Comparison of ENCODE assay signal across 8 cellular contexts in the genomic region with DNA sequence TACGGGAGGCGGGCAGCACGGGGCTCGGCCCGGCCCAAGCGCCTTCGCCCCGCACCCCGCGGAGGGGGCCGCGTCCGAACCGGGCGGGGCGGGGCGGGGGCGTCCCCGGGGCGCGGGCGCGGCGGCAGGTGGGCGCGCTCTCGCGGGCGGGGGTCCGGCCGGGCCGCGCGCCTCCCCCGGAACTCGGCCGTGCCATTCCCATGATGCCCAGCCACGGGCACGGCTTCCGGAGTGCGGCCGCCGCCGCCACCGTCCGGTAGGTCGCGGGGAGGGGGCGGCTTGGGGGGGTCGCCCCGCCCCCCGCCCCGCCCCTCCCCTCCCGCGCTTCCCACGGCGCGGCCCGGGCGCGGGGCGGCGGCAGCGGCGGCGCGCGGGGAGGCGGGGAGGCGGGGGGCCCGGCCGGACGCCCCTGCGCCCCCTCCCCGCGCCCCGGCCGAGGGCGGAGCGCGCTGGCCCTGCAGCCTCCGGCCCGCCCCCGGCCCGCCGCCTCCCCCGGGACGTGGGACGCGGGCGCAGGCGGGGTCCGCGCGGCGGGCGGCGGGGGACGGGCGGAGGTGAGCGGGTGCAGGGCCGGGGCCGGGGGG. TPM values are rescaled to one million over a fixed set of nuclear protein-coding genes. Genes with fewer than 3 reads are reported as not detected.
DNase-seq lines count a peak whose midpoint lies in the region.

A gene with protein sequence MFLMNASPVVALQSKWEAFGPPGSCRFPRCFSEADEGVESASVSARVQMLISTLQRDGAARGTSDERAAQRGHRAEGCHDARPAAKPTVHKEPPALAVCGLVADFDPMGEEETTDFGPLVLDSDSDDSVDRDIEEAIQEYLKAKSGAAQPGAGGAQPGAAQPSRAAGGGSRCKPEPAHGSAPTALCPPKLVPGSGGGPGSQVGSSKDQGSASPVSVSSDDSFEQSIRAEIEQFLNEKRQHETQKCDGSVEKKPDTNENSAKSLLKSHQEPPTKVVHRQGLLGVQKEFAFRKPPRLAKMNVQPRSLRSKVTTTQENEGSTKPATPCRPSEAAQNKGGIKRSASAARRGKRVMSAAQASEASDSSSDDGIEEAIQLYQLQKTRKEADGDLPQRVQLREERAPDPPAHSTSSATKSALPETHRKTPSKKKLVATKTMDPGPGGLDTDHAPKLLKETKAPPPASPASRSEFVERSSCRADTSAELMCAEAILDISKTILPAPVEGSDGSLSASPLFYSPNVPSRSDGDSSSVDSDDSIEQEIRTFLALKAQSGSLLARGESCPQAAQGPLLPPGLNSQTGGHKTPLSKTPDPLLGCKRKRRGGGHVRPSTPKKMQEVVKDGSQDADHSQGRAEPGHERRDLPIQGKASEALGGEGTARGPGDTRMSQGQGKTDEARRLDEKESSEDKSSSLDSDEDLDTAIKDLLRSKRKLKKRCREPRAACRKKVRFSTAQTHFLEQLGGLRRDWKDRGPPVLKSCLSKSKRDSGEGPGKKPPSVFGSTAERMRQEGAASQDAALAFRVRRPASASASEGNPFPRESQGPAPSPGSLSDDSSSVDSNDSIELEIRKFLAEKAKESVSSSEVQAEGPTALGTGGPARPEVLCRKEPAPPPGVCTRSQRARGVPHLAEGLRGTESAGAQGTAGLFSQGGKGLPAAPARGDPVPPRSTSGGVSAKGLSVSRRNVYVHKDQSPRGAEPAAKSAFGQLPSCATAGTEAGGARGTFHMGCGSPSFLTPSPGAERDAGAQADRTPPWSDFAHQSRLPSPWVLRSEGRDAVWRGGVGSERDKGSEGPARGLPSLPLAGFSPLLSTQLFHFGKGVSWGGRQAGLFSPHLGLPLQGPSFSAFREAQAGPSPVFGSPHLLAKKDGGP (N-terminal part only) (plus strand): TSS at position 314 of the 584 bp plus-strand sequence. CDS start 4,729 bp downstream, outside the sequence.

- DNase-seq in G401 (ENCODE audit: low spot score) (no peak), NCI-H69 (lab: John Stamatoyannopoulos, UW) (peak; percentile 83), mesenteric fat pad (ENCODE audit: low spot score) (no peak), KBM-7 (no peak), COLO829 (ENCODE audit: low spot score) (no peak), activated gamma-delta T cell (lab: John Stamatoyannopoulos, UW) (no peak)
- DNase-seq in effector memory CD4-positive, alpha-beta T cell, result no peak

- H3K27ac ChIP-seq in effector memory CD4-positive, alpha-beta T cell (ENCODE audit: insufficient read depth, low read length, poor library complexity, severe bottlenecking), result no peak within 1 kb of the TSS
- H3K27ac ChIP-seq in urinary bladder (ENCODE audit: low read depth), result no peak within 1 kb of the TSS

- H3K4me3 ChIP-seq in effector memory CD4-positive, alpha-beta T cell (ENCODE audit: insufficient read depth, low read depth, low read length, poor library complexity, severe bottlenecking), result peak within 1 kb of the TSS; percentile 66
- H3K4me3 ChIP-seq in urinary bladder (ENCODE audit: low read depth, low read length), result peak within 1 kb of the TSS; percentile 96

- peaks cover 4% of the 10 kb centered on the region for H3K27me3 ChIP-seq in effector memory CD4-positive, alpha-beta T cell (replicated peaks; ENCODE audit: control insufficient read depth, insufficient read depth, low read length, poor library complexity, severe bottlenecking)

- H3K4me1 ChIP-seq in effector memory CD4-positive, alpha-beta T cell (ENCODE audit: control insufficient read depth, insufficient read depth, low read length, poor library complexity, severe bottlenecking), result peaks cover 11% of the 10 kb centered on the region
- peaks cover 2% of the 10 kb centered on the region for H3K4me1 ChIP-seq in urinary bladder (ENCODE audit: insufficient read depth)

- no peaks in the 10 kb centered on the region for H3K9me3 ChIP-seq in effector memory CD4-positive, alpha-beta T cell (ENCODE audit: control insufficient read depth, low read length)

- under 1% methylated on average over 67 of the region's 103 CpGs for WGBS in urinary bladder

- in situ Hi-C loops in G401 (cut with HindIII; ENCODE audit: low sequenced_read_pairs) (no loop called here), KBM-7 (cut with MboI; ENCODE audit: low pct_unique_long_range_greater_than_20kb, low sequenced_read_pairs) (no loop called here)

- H3K36me3 ChIP-seq in effector memory CD4-positive, alpha-beta T cell (ENCODE audit: control insufficient read depth, insufficient read depth, low read length), result no peaks in the 10 kb centered on the region
- H3K36me3 ChIP-seq in urinary bladder (ENCODE audit: insufficient read depth), result peaks cover 2% of the 10 kb centered on the region

RNA-seq across cellular contexts. Expression of the gene that starts here (rescaled TPM):
- total RNA-seq in G401 (2014; rRNA removed; shearing (Covaris generic)), result 13.7 and 17.9 TPM in 2 replicates
- total RNA-seq in mesenteric fat pad (10.6 TPM), urinary bladder (8.9 TPM)
- polyA plus RNA-seq in urinary bladder, result 14.1 TPM
